Comparison of ENCODE assay signal across 1 cellular context in the genomic region with DNA sequence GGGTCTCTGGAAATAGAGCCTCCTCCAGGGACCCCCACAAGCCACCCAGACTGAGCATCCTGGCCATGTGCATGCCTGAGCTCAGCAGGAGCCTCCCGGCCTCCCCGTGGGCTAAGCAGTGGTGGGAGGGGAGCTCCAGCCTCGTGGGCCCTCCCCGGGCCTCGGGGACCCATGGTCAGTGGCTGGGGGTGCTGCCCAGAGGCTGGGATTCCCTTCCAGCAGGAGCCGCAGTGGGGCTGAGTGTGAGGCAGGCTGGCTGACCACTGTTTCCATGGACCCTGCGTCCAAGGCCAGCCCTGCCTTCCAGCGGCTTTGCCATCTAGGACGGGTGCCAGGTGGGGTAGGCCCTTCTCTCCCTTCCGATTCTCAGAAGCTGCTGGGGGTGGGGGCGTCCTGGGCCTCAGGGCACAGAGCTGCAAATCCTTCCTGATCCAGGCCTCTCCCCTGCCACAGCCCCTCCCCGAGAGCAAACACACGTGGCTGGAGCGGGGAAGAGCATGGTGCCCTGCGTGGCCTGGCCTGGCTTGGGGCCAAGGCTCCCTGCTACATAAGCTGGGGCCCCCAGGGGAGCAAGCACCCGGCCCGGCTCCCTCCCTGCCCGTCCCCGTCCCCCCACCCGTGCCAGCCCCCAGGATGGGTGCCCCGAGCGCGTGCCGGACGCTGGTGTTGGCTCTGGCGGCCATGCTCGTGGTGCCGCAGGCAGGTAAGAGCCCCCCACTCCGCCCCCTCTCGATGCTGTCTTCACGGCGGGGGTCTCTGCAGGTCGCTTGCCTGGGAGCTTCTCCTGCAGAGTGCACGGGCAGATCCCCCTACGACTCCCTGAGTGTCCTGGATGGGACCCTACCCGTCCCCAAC.
TF ChIP-seq lines count a peak whose summit lies in the region.

TSS of gene MUC5B (plus strand) at position 576 of the 855 bp plus-strand sequence. CDS start at position 634, 58 bp downstream.

TF ChIP-seq in HepG2, 621 proteins besides CTCF, POLR2A, EP300 and RAD21 (continued from another document and continues in another):
- TF ChIP-seq ZHX1 (CRISPR knock-in tag; IDR thresholded peaks at IDR 0.05; ENCODE audit: low read depth) (no peak), ZNF512 (CRISPR knock-in tag; IDR thresholded peaks at IDR 0.05) (no peak), ZNF563 (CRISPR knock-in tag; IDR thresholded peaks at IDR 0.05) (no peak), ZNF607 (CRISPR knock-in tag; IDR thresholded peaks at IDR 0.05; ENCODE audit: borderline replicate concordance) (no peak), ARNTL (CRISPR knock-in tag; IDR thresholded peaks at IDR 0.05) (0 out of 2 replicates have a peak, but pooled peaks have one; percentile 62), AGO2 (optimal IDR thresholded peaks at IDR 0.05; ENCODE audit: low read depth, low read length) (no peak), KMT2B (CRISPR knock-in tag; IDR thresholded peaks at IDR 0.05) (no peak), ZNF557 (CRISPR knock-in tag; IDR thresholded peaks at IDR 0.05) (no peak), ZNF431 (CRISPR knock-in tag; IDR thresholded peaks at IDR 0.05; ENCODE audit: borderline replicate concordance, low read depth) (no peak), ZNF879 (CRISPR knock-in tag; IDR thresholded peaks at IDR 0.05) (no peak), IRX3 (CRISPR knock-in tag; IDR thresholded peaks at IDR 0.05; ENCODE audit: borderline replicate concordance, low read depth) (no peak), ZNF282 (IDR thresholded peaks at IDR 0.05; ENCODE audit: partially characterized antibody) (no peak), HIC2 (CRISPR knock-in tag; IDR thresholded peaks at IDR 0.05; ENCODE audit: low read depth) (peak; percentile 92; the same call in 1 of the 2 replicates), SP5 (CRISPR knock-in tag; IDR thresholded peaks at IDR 0.05; ENCODE audit: borderline replicate concordance, low read depth) (no peak), ZNF598 (CRISPR knock-in tag; IDR thresholded peaks at IDR 0.05; ENCODE audit: borderline replicate concordance) (no peak), ZHX2 (IDR thresholded peaks at IDR 0.05; ENCODE audit: low read depth) (no peak), ZHX2 (CRISPR knock-in tag; IDR thresholded peaks at IDR 0.05; ENCODE audit: borderline replicate concordance) (no peak), ZNF230 (CRISPR knock-in tag; IDR thresholded peaks at IDR 0.05) (no peak), SOX6 (IDR thresholded peaks at IDR 0.05) (no peak), SOX6 (CRISPR knock-in tag; IDR thresholded peaks at IDR 0.05) (peak; percentile 13; the same call in 1 of the 2 replicates), ZNF234 (CRISPR knock-in tag; conservative IDR thresholded peaks at IDR 0.05) (no peak)
- TF ChIP-seq, protein P1, sequence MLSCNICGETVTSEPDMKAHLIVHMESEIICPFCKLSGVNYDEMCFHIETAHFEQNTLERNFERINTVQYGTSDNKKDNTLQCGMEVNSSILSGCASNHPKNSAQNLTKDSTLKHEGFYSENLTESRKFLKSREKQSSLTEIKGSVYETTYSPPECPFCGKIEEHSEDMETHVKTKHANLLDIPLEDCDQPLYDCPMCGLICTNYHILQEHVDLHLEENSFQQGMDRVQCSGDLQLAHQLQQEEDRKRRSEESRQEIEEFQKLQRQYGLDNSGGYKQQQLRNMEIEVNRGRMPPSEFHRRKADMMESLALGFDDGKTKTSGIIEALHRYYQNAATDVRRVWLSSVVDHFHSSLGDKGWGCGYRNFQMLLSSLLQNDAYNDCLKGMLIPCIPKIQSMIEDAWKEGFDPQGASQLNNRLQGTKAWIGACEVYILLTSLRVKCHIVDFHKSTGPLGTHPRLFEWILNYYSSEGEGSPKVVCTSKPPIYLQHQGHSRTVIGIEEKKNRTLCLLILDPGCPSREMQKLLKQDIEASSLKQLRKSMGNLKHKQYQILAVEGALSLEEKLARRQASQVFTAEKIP (CRISPR knock-in tag; IDR thresholded peaks at IDR 0.05; ENCODE audit: borderline replicate concordance): no peak
- TF ChIP-seq, protein P2, sequence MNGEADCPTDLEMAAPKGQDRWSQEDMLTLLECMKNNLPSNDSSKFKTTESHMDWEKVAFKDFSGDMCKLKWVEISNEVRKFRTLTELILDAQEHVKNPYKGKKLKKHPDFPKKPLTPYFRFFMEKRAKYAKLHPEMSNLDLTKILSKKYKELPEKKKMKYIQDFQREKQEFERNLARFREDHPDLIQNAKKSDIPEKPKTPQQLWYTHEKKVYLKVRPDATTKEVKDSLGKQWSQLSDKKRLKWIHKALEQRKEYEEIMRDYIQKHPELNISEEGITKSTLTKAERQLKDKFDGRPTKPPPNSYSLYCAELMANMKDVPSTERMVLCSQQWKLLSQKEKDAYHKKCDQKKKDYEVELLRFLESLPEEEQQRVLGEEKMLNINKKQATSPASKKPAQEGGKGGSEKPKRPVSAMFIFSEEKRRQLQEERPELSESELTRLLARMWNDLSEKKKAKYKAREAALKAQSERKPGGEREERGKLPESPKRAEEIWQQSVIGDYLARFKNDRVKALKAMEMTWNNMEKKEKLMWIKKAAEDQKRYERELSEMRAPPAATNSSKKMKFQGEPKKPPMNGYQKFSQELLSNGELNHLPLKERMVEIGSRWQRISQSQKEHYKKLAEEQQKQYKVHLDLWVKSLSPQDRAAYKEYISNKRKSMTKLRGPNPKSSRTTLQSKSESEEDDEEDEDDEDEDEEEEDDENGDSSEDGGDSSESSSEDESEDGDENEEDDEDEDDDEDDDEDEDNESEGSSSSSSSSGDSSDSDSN (CRISPR knock-in tag; IDR thresholded peaks at IDR 0.05): peak; percentile 48; the same call in 1 of the 2 replicates
- TF ChIP-seq, protein P3, sequence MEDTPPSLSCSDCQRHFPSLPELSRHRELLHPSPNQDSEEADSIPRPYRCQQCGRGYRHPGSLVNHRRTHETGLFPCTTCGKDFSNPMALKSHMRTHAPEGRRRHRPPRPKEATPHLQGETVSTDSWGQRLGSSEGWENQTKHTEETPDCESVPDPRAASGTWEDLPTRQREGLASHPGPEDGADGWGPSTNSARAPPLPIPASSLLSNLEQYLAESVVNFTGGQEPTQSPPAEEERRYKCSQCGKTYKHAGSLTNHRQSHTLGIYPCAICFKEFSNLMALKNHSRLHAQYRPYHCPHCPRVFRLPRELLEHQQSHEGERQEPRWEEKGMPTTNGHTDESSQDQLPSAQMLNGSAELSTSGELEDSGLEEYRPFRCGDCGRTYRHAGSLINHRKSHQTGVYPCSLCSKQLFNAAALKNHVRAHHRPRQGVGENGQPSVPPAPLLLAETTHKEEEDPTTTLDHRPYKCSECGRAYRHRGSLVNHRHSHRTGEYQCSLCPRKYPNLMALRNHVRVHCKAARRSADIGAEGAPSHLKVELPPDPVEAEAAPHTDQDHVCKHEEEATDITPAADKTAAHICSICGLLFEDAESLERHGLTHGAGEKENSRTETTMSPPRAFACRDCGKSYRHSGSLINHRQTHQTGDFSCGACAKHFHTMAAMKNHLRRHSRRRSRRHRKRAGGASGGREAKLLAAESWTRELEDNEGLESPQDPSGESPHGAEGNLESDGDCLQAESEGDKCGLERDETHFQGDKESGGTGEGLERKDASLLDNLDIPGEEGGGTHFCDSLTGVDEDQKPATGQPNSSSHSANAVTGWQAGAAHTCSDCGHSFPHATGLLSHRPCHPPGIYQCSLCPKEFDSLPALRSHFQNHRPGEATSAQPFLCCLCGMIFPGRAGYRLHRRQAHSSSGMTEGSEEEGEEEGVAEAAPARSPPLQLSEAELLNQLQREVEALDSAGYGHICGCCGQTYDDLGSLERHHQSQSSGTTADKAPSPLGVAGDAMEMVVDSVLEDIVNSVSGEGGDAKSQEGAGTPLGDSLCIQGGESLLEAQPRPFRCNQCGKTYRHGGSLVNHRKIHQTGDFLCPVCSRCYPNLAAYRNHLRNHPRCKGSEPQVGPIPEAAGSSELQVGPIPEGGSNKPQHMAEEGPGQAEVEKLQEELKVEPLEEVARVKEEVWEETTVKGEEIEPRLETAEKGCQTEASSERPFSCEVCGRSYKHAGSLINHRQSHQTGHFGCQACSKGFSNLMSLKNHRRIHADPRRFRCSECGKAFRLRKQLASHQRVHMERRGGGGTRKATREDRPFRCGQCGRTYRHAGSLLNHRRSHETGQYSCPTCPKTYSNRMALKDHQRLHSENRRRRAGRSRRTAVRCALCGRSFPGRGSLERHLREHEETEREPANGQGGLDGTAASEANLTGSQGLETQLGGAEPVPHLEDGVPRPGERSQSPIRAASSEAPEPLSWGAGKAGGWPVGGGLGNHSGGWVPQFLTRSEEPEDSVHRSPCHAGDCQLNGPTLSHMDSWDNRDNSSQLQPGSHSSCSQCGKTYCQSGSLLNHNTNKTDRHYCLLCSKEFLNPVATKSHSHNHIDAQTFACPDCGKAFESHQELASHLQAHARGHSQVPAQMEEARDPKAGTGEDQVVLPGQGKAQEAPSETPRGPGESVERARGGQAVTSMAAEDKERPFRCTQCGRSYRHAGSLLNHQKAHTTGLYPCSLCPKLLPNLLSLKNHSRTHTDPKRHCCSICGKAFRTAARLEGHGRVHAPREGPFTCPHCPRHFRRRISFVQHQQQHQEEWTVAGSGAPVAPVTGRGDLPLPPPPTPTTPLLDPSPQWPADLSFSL (CRISPR knock-in tag; IDR thresholded peaks at IDR 0.05): no peak
- TF ChIP-seq, protein P4, sequence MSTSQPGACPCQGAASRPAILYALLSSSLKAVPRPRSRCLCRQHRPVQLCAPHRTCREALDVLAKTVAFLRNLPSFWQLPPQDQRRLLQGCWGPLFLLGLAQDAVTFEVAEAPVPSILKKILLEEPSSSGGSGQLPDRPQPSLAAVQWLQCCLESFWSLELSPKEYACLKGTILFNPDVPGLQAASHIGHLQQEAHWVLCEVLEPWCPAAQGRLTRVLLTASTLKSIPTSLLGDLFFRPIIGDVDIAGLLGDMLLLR (CRISPR knock-in tag; IDR thresholded peaks at IDR 0.05): no peak
